Comparison of ENCODE assay signal across 3 cellular contexts in the genomic region with DNA sequence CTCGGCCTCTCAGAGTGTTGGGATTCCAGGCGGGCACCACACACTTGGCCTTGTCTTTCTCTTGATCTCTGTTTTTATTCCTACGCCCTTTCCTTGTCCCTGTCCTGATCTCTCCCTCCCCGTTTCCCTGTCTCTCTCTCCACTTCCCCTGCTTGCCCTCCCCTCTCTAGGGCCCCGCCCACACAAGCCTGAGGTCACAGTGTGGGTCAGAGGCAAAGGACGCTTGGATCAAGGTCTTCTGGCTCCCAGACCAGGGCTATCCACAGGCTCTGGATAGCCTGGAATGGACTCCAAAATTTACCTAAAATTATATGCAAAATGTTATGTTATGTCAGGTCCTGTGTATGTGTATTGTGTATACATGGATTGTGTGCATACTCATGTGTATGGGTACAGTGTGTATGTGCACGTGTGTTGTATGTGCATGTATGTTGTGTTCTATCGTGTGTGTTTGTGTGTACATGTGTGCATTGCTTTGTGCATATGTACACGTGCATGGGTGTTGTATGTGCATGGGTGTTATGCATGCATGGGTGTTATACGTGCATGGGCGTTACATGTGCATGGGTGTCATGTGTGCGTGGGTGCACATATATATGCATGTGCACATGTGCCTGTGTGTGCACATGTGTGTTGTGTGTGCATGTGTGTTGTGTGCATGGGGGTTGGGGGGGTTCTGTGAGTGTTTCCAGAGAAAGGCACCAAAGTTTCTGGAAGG.
TF ChIP-seq lines count a peak whose summit lies in the region.

No MANE protein-coding gene starts in this region.

TF ChIP-seq in HEK293, 187 proteins besides CTCF, POLR2A, EP300 and RAD21:
- 0 out of 2 replicates have a peak, but pooled peaks have one; percentile 13 for TF ChIP-seq ZFHX2 (tag by site-specific recombination; conservative IDR thresholded peaks at IDR 0.05)
- TF ChIP-seq ZNF529 (tag by site-specific recombination; IDR thresholded peaks at IDR 0.05; ENCODE audit: insufficient replicate concordance), result no peak

TF ChIP-seq in H1, 55 proteins besides CTCF, POLR2A, EP300 and RAD21:
- no peak for TF ChIP-seq TBP (IDR thresholded peaks at IDR 0.05; ENCODE audit: low read depth, low read length)
- TF ChIP-seq, protein P1, sequence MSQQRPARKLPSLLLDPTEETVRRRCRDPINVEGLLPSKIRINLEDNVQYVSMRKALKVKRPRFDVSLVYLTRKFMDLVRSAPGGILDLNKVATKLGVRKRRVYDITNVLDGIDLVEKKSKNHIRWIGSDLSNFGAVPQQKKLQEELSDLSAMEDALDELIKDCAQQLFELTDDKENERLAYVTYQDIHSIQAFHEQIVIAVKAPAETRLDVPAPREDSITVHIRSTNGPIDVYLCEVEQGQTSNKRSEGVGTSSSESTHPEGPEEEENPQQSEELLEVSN (IDR thresholded peaks at IDR 0.05), result no peak
- 0 out of 2 replicates have a peak, but pooled peaks have one; percentile 16 for TF ChIP-seq EGR1 (IDR thresholded peaks at IDR 0.05; ENCODE audit: borderline replicate concordance, low read depth, low read length)

TF ChIP-seq in HepG2, 621 proteins besides CTCF, POLR2A, EP300 and RAD21:
- TF ChIP-seq ZNF816 (CRISPR knock-in tag; IDR thresholded peaks at IDR 0.05; ENCODE audit: borderline replicate concordance), result no peak
- no peak for TF ChIP-seq ZNF253 (CRISPR knock-in tag; IDR thresholded peaks at IDR 0.05; ENCODE audit: borderline replicate concordance)
- TF ChIP-seq ZNF263 (CRISPR knock-in tag; IDR thresholded peaks at IDR 0.05), result no peak
- TF ChIP-seq, protein P2, sequence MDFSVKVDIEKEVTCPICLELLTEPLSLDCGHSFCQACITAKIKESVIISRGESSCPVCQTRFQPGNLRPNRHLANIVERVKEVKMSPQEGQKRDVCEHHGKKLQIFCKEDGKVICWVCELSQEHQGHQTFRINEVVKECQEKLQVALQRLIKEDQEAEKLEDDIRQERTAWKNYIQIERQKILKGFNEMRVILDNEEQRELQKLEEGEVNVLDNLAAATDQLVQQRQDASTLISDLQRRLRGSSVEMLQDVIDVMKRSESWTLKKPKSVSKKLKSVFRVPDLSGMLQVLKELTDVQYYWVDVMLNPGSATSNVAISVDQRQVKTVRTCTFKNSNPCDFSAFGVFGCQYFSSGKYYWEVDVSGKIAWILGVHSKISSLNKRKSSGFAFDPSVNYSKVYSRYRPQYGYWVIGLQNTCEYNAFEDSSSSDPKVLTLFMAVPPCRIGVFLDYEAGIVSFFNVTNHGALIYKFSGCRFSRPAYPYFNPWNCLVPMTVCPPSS (IDR thresholded peaks at IDR 0.05), result no peak
- no peak for TF ChIP-seq ZNF17 (CRISPR knock-in tag; IDR thresholded peaks at IDR 0.05)
- TF ChIP-seq, protein P3, sequence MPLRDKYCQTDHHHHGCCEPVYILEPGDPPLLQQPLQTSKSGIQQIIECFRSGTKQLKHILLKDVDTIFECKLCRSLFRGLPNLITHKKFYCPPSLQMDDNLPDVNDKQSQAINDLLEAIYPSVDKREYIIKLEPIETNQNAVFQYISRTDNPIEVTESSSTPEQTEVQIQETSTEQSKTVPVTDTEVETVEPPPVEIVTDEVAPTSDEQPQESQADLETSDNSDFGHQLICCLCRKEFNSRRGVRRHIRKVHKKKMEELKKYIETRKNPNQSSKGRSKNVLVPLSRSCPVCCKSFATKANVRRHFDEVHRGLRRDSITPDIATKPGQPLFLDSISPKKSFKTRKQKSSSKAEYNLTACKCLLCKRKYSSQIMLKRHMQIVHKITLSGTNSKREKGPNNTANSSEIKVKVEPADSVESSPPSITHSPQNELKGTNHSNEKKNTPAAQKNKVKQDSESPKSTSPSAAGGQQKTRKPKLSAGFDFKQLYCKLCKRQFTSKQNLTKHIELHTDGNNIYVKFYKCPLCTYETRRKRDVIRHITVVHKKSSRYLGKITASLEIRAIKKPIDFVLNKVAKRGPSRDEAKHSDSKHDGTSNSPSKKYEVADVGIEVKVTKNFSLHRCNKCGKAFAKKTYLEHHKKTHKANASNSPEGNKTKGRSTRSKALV (CRISPR knock-in tag; IDR thresholded peaks at IDR 0.05), result no peak
- TF ChIP-seq RBM22 (optimal IDR thresholded peaks at IDR 0.05; ENCODE audit: low read length), result no peak
- no peak for TF ChIP-seq KLF9 (CRISPR knock-in tag; IDR thresholded peaks at IDR 0.05; ENCODE audit: low read depth)
- TF ChIP-seq, protein P4, sequence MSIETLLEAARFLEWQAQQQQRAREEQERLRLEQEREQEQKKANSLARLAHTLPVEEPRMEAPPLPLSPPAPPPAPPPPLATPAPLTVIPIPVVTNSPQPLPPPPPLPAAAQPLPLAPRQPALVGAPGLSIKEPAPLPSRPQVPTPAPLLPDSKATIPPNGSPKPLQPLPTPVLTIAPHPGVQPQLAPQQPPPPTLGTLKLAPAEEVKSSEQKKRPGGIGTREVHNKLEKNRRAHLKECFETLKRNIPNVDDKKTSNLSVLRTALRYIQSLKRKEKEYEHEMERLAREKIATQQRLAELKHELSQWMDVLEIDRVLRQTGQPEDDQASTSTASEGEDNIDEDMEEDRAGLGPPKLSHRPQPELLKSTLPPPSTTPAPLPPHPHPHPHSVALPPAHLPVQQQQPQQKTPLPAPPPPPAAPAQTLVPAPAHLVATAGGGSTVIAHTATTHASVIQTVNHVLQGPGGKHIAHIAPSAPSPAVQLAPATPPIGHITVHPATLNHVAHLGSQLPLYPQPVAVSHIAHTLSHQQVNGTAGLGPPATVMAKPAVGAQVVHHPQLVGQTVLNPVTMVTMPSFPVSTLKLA (IDR thresholded peaks at IDR 0.05), result peak; percentile 94
- TF ChIP-seq, protein P5, sequence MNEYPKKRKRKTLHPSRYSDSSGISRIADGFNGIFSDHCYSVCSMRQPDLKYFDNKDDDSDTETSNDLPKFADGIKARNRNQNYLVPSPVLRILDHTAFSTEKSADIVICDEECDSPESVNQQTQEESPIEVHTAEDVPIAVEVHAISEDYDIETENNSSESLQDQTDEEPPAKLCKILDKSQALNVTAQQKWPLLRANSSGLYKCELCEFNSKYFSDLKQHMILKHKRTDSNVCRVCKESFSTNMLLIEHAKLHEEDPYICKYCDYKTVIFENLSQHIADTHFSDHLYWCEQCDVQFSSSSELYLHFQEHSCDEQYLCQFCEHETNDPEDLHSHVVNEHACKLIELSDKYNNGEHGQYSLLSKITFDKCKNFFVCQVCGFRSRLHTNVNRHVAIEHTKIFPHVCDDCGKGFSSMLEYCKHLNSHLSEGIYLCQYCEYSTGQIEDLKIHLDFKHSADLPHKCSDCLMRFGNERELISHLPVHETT (CRISPR knock-in tag; conservative IDR thresholded peaks at IDR 0.05), result no peak
- no peak for TF ChIP-seq TMF1 (CRISPR knock-in tag; IDR thresholded peaks at IDR 0.05; ENCODE audit: low read depth)
- TF ChIP-seq ZBTB38 (CRISPR knock-in tag; IDR thresholded peaks at IDR 0.05), result no peak
- TF ChIP-seq SAFB2 (CRISPR knock-in tag; IDR thresholded peaks at IDR 0.05; ENCODE audit: borderline replicate concordance, low read depth), result no peak
- no peak for TF ChIP-seq RFX1 (IDR thresholded peaks at IDR 0.05)
- TF ChIP-seq, protein P6, sequence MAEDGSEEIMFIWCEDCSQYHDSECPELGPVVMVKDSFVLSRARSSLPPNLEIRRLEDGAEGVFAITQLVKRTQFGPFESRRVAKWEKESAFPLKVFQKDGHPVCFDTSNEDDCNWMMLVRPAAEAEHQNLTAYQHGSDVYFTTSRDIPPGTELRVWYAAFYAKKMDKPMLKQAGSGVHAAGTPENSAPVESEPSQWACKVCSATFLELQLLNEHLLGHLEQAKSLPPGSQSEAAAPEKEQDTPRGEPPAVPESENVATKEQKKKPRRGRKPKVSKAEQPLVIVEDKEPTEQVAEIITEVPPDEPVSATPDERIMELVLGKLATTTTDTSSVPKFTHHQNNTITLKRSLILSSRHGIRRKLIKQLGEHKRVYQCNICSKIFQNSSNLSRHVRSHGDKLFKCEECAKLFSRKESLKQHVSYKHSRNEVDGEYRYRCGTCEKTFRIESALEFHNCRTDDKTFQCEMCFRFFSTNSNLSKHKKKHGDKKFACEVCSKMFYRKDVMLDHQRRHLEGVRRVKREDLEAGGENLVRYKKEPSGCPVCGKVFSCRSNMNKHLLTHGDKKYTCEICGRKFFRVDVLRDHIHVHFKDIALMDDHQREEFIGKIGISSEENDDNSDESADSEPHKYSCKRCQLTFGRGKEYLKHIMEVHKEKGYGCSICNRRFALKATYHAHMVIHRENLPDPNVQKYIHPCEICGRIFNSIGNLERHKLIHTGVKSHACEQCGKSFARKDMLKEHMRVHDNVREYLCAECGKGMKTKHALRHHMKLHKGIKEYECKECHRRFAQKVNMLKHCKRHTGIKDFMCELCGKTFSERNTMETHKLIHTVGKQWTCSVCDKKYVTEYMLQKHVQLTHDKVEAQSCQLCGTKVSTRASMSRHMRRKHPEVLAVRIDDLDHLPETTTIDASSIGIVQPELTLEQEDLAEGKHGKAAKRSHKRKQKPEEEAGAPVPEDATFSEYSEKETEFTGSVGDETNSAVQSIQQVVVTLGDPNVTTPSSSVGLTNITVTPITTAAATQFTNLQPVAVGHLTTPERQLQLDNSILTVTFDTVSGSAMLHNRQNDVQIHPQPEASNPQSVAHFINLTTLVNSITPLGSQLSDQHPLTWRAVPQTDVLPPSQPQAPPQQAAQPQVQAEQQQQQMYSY (CRISPR knock-in tag; IDR thresholded peaks at IDR 0.05), result peak; percentile 50; the same call in 1 of the 2 replicates
- TF ChIP-seq, protein P7, sequence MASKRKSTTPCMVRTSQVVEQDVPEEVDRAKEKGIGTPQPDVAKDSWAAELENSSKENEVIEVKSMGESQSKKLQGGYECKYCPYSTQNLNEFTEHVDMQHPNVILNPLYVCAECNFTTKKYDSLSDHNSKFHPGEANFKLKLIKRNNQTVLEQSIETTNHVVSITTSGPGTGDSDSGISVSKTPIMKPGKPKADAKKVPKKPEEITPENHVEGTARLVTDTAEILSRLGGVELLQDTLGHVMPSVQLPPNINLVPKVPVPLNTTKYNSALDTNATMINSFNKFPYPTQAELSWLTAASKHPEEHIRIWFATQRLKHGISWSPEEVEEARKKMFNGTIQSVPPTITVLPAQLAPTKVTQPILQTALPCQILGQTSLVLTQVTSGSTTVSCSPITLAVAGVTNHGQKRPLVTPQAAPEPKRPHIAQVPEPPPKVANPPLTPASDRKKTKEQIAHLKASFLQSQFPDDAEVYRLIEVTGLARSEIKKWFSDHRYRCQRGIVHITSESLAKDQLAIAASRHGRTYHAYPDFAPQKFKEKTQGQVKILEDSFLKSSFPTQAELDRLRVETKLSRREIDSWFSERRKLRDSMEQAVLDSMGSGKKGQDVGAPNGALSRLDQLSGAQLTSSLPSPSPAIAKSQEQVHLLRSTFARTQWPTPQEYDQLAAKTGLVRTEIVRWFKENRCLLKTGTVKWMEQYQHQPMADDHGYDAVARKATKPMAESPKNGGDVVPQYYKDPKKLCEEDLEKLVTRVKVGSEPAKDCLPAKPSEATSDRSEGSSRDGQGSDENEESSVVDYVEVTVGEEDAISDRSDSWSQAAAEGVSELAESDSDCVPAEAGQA (IDR thresholded peaks at IDR 0.05; ENCODE audit: low read depth), result no peak
- TF ChIP-seq, protein P7 (CRISPR knock-in tag; IDR thresholded peaks at IDR 0.05; ENCODE audit: borderline replicate concordance), result no peak
- TF ChIP-seq SRSF4 (IDR thresholded peaks at IDR 0.05; ENCODE audit: low read depth, low read length, poor library complexity, severe bottlenecking), result no peak
